Comparison of ENCODE assay signal across 29 cellular contexts in the genomic region with DNA sequence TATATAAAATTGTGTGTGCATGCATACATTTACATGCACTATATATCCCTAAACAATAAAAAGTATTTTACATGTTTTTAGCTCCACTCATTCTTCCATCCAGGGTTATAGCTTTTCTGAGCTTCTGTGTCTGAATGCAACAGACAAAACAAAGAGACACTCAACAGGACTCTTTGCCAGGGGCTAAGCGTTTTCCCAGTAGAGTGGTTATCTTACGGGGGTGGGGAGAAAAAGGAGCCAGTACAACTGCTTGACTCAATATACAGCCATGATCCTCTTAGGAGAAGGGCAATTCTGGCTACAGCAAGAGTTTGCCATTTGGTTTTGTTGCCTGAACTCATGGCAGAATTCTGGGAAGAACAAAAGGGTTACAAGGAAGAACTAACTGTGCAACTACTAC.
"Had no signal": no experiment of that assay in that cellular context is flagged by ENCODE, and none has a peak within 500 bp of the region (broad histone marks: within the 10 kb centered on the region; RNA-seq: fewer than 3 reads in every experiment).

No MANE protein-coding gene starts in this region.

- H3K27ac Mint-ChIP-seq: activated CD4-positive, alpha-beta memory T cell treated with anti-CD3 and anti-CD28 coated beads for 36 hours; activated CD4-positive, alpha-beta T cell treated with anti-CD3 and anti-CD28 coated beads for 36 hours; activated CD4-positive, alpha-beta T cell treated with anti-CD3 and anti-CD28 coated beads, Interleukin-2, amount 10 ng/mL, durations not matched to agents 24 days and 14 days; activated CD8-positive, alpha-beta T cell treated with anti-CD3 and anti-CD28 coated beads, Interleukin-2, amount 10 ng/mL, durations not matched to agents 7 days and 5 days; activated naive CD4-positive, alpha-beta T cell treated with anti-CD3 and anti-CD28 coated beads, Interleukin-2, amount 10 ng/mL, durations not matched to agents 7 days and 5 days; activated naive CD4-positive, alpha-beta T cell treated with anti-CD3 and anti-CD28 coated beads, Interleukin-2, amount 50 U/mL, for 72 hours; activated naive CD8-positive, alpha-beta T cell treated with anti-CD3 and anti-CD28 coated beads, Interleukin-2, amount 10 ng/mL, durations not matched to agents 7 days and 5 days; activated T-cell treated with anti-CD3 and anti-CD28 coated beads, Interleukin-2, amount 50 U/mL, for 24 hours; activated T-cell treated with anti-CD3 and anti-CD28 coated beads, Interleukin-2, amount 50 U/mL, for 72 hours; dendritic cell treated with granulocyte-macrophage colony-stimulating factor and Interleukin-4, amounts not matched to agents 40 ng/mL and 50 ng/mL, for 4 days; endodermal cell had no signal

- FAIRE-seq: bronchial epithelial cell had no signal

- H3K9me3 Mint-ChIP-seq: activated CD4-positive, alpha-beta memory T cell treated with anti-CD3 and anti-CD28 coated beads for 36 hours; activated CD4-positive, alpha-beta T cell treated with anti-CD3 and anti-CD28 coated beads, Interleukin-2, amount 10 ng/mL, durations not matched to agents 24 days and 14 days; activated naive CD4-positive, alpha-beta T cell treated with anti-CD3 and anti-CD28 coated beads, Interleukin-2, amount 10 ng/mL, durations not matched to agents 7 days and 5 days; activated naive CD4-positive, alpha-beta T cell treated with anti-CD3 and anti-CD28 coated beads, Interleukin-2, amount 50 U/mL, for 72 hours; activated naive CD8-positive, alpha-beta T cell treated with anti-CD3 and anti-CD28 coated beads, Interleukin-2, amount 10 ng/mL, durations not matched to agents 7 days and 5 days; activated T-cell treated with anti-CD3 and anti-CD28 coated beads, Interleukin-2, amount 50 U/mL, for 24 hours; activated T-cell treated with anti-CD3 and anti-CD28 coated beads, Interleukin-2, amount 50 U/mL, for 72 hours; central memory CD8-positive, alpha-beta T cell; dendritic cell treated with granulocyte-macrophage colony-stimulating factor and Interleukin-4, amounts not matched to agents 40 ng/mL and 50 ng/mL, for 4 days; endodermal cell had no signal

- H3K4me3 Mint-ChIP-seq: activated CD4-positive, alpha-beta memory T cell treated with anti-CD3 and anti-CD28 coated beads for 36 hours; activated CD4-positive, alpha-beta T cell treated with anti-CD3 and anti-CD28 coated beads for 36 hours; activated CD4-positive, alpha-beta T cell treated with anti-CD3 and anti-CD28 coated beads, Interleukin-2, amount 10 ng/mL, durations not matched to agents 24 days and 14 days; activated CD8-positive, alpha-beta T cell treated with anti-CD3 and anti-CD28 coated beads, Interleukin-2, amount 10 ng/mL, durations not matched to agents 7 days and 5 days; activated naive CD4-positive, alpha-beta T cell treated with anti-CD3 and anti-CD28 coated beads, Interleukin-2, amount 10 ng/mL, durations not matched to agents 7 days and 5 days; activated naive CD8-positive, alpha-beta T cell treated with anti-CD3 and anti-CD28 coated beads, Interleukin-2, amount 10 ng/mL, durations not matched to agents 7 days and 5 days; activated T-cell treated with anti-CD3 and anti-CD28 coated beads, Interleukin-2, amount 50 U/mL, for 24 hours; activated T-cell treated with anti-CD3 and anti-CD28 coated beads, Interleukin-2, amount 50 U/mL, for 72 hours; central memory CD8-positive, alpha-beta T cell; dendritic cell treated with granulocyte-macrophage colony-stimulating factor and Interleukin-4, amounts not matched to agents 40 ng/mL and 50 ng/mL, for 4 days; endodermal cell had no signal

- H3K4me3 ChIP-seq: ascending aorta, coronary artery, dorsolateral prefrontal cortex, gastroesophageal sphincter had no signal

- H3K4me1 Mint-ChIP-seq: activated CD4-positive, alpha-beta T cell treated with anti-CD3 and anti-CD28 coated beads for 36 hours; central memory CD8-positive, alpha-beta T cell had no signal

- H3K36me3 Mint-ChIP-seq: activated CD4-positive, alpha-beta memory T cell treated with anti-CD3 and anti-CD28 coated beads for 36 hours; activated naive CD4-positive, alpha-beta T cell treated with anti-CD3 and anti-CD28 coated beads, Interleukin-2, amount 50 U/mL, for 72 hours; activated naive CD8-positive, alpha-beta T cell treated with anti-CD3 and anti-CD28 coated beads, Interleukin-2, amount 10 ng/mL, durations not matched to agents 7 days and 5 days had no signal

- DNase-seq: activated CD4-positive, alpha-beta memory T cell treated with anti-CD3 and anti-CD28 coated beads for 36 hours; activated CD4-positive, alpha-beta T cell treated with anti-CD3 and anti-CD28 coated beads for 36 hours; activated CD4-positive, alpha-beta T cell treated with anti-CD3 and anti-CD28 coated beads, Interleukin-2, amount 10 ng/mL, durations not matched to agents 24 days and 14 days; activated CD4-positive, CD25-positive, alpha-beta regulatory T cell; activated CD4-positive, CD25-positive, alpha-beta regulatory T cell treated with anti-CD3 and anti-CD28 coated beads, Interleukin-2, amount 50 U/mL, for 72 hours; activated CD8-positive, alpha-beta memory T cell treated with anti-CD3 and anti-CD28 coated beads, Interleukin-2, amount 50 U/mL, for 48 hours; activated CD8-positive, alpha-beta T cell treated with anti-CD3 and anti-CD28 coated beads, Interleukin-2, amount 10 ng/mL, durations not matched to agents 7 days and 5 days; activated gamma-delta T cell; activated naive CD4-positive, alpha-beta T cell; activated naive CD4-positive, alpha-beta T cell treated with anti-CD3 and anti-CD28 coated beads, Interleukin-2, amount 10 ng/mL, durations not matched to agents 7 days and 5 days; activated naive CD8-positive, alpha-beta T cell treated with anti-CD3 and anti-CD28 coated beads, Interleukin-2, amount 10 ng/mL, durations not matched to agents 7 days and 5 days; activated T-cell treated with anti-CD3 and anti-CD28 coated beads for 4 hours; activated T-cell treated with anti-CD3 and anti-CD28 coated beads, Interleukin-2, amount 50 U/mL, for 24 hours; activated T-cell treated with anti-CD3 and anti-CD28 coated beads, Interleukin-2, amount 50 U/mL, for 72 hours; brain microvascular endothelial cell; dorsolateral prefrontal cortex; effector memory CD4-positive, alpha-beta T cell; endodermal cell; foreskin fibroblast; head of caudate nucleus; T-helper 2 cell had no signal

- ATAC-seq: activated CD4-positive, alpha-beta T cell treated with anti-CD3 and anti-CD28 coated beads for 36 hours; activated CD8-positive, alpha-beta T cell treated with anti-CD3 and anti-CD28 coated beads, Interleukin-2, amount 10 ng/mL, durations not matched to agents 7 days and 5 days; activated naive CD4-positive, alpha-beta T cell treated with anti-CD3 and anti-CD28 coated beads, Interleukin-2, amount 50 U/mL, for 72 hours; activated T-cell treated with anti-CD3 and anti-CD28 coated beads, Interleukin-2, amount 50 U/mL, for 72 hours; esophagus mucosa; gastroesophageal sphincter had no signal

- H3K27ac ChIP-seq: ascending aorta, brain microvascular endothelial cell, coronary artery, dorsolateral prefrontal cortex had no signal

- H3K27me3 Mint-ChIP-seq: activated T-cell treated with anti-CD3 and anti-CD28 coated beads, Interleukin-2, amount 50 U/mL, for 24 hours; central memory CD8-positive, alpha-beta T cell; dendritic cell treated with granulocyte-macrophage colony-stimulating factor and Interleukin-4, amounts not matched to agents 40 ng/mL and 50 ng/mL, for 4 days had no signal

- H3K36me3 ChIP-seq: ascending aorta, brain microvascular endothelial cell, gastroesophageal sphincter had no signal

- H3K27me3 ChIP-seq: ascending aorta, brain microvascular endothelial cell, dorsolateral prefrontal cortex, gastroesophageal sphincter had no signal

- H3K4me1 ChIP-seq: ascending aorta had no signal

- H3K9me3 ChIP-seq: ascending aorta, gastroesophageal sphincter had no signal
